In genomic region chr13:27921421-27921960, GRCh38 we compare ENCODE assay signal across 11 cellular contexts. TPM values are rescaled to one million over a fixed set of nuclear protein-coding genes. Genes with fewer than 3 reads are reported as not detected.
DNase-seq lines count a peak whose midpoint lies in the region; ATAC-seq, FAIRE-seq and TF ChIP-seq lines count a peak whose summit lies in the region.
"Had no signal": no experiment of that assay in that cellular context is flagged by ENCODE, and none has a peak within 500 bp of the region (broad histone marks: within the 10 kb centered on the region; RNA-seq: fewer than 3 reads in every experiment).

No MANE protein-coding gene starts in this region.

- no peak for ATAC-seq in body of pancreas

- H3K36me3 ChIP-seq in ACC112 (ENCODE audit: insufficient read depth, low read length) (no peaks in the 10 kb centered on the region), body of pancreas (replicated peaks in 1 of 2; ENCODE audit: insufficient read depth in 1 of 2, low read depth in 2 of 2) (no peaks in the 10 kb centered on the region), neural cell (ENCODE audit: insufficient read depth, low read length) (no peaks in the 10 kb centered on the region)

- H3K79me2 ChIP-seq in ACC112 (ENCODE audit: control insufficient read depth, insufficient read depth, low read length, unreplicated experiment) (no peaks in the 10 kb centered on the region), neural cell (replicated peaks; ENCODE audit: insufficient read depth, low read length) (no peaks in the 10 kb centered on the region)

- H3K9me3 ChIP-seq in body of pancreas (no peaks in the 10 kb centered on the region), neural cell (ENCODE audit: low read length) (peaks cover under 1% of the 10 kb centered on the region)

- H3K4me3 ChIP-seq in ACC112 (ENCODE audit: low read depth, low read length), result peak overlapping the region; percentile 33
- peak overlapping the region; percentile 52 to 87 for H3K4me3 ChIP-seq in body of pancreas
- H3K4me3 ChIP-seq in neural cell (ENCODE audit: low read length), result peak overlapping the region; percentile 31

- no peak for TF ChIP-seq POLR2A in GM12892 (IDR thresholded peaks at IDR 0.05; ENCODE audit: low read depth, low read length)
- TF ChIP-seq POLR2A in body of pancreas (IDR thresholded peaks at IDR 0.05), result no peak
- no peak for TF ChIP-seq POLR2A in H54 (IDR thresholded peaks at IDR 0.05; ENCODE audit: low read depth, low read length)

- no peaks in the 10 kb centered on the region for H3K4me1 ChIP-seq in ACC112 (ENCODE audit: control insufficient read depth, insufficient read depth, low read length, unreplicated experiment)
- peaks cover 36% of the 10 kb centered on the region for H3K4me1 ChIP-seq in body of pancreas

- no peak overlapping the region for H3K4me2 ChIP-seq in neural cell (ENCODE audit: low read length)

- H3K9me2 ChIP-seq in neural cell (ENCODE audit: insufficient read depth, low read length), result no peaks in the 10 kb centered on the region

- H3K27me3 ChIP-seq in ACC112 (ENCODE audit: insufficient read depth, low read length) (peaks cover 100% of the 10 kb centered on the region), body of pancreas (no peaks in the 10 kb centered on the region), neural cell (ENCODE audit: insufficient read depth, low read depth, low read length) (peaks cover 100% of the 10 kb centered on the region)

- no peak for TF ChIP-seq CTCF in body of pancreas (IDR thresholded peaks at IDR 0.05)
- no peak for TF ChIP-seq CTCF in neural cell (IDR thresholded peaks at IDR 0.05; ENCODE audit: poor library complexity, severe bottlenecking)

- no peak overlapping the region for H3K27ac ChIP-seq in ACC112 (ENCODE audit: low read depth, low read length)
- H3K27ac ChIP-seq in body of pancreas, result peak overlapping the region in 3 of 4 donors; percentile 90 to 91 (median 90)
- no peak overlapping the region for H3K27ac ChIP-seq in neural cell (ENCODE audit: low read length)

- WGBS in body of pancreas, 2 donors, result 11 to 21% methylated on average over 14 to 41 of the region's 41 CpGs

- intact Hi-C loops in body of pancreas (cut with DNase I), result no loop called here

- TF ChIP-seq RAD21 in neural cell (conservative IDR thresholded peaks at IDR 0.05), result no peak

- no peak overlapping the region for H2AFZ ChIP-seq in ACC112 (ENCODE audit: low read length, unreplicated experiment)
- no peak overlapping the region for H2AFZ ChIP-seq in neural cell (ENCODE audit: low read depth, low read length)

- no peaks in the 10 kb centered on the region for H4K20me1 ChIP-seq in neural cell (ENCODE audit: insufficient read depth)

- H3K9ac ChIP-seq in neural cell (ENCODE audit: low read length), result no peak overlapping the region

- DNase-seq in GM12892 (ENCODE audit: insufficient read length) (peak; percentile 29), body of pancreas (no peak), SK-N-DZ (ENCODE audit: low spot score) (no peak), NCI-H82 treated with DMSO at 0.1 percent for 48 hours (lab: John Stamatoyannopoulos, UW; ENCODE audit: unreplicated experiment) (no peak), NCI-H2107 treated with DMSO at 0.1 percent for 48 hours (lab: John Stamatoyannopoulos, UW; ENCODE audit: unreplicated experiment) (no peak), H54 (ENCODE audit: insufficient read length, low spot score) (no peak)
- DNase-seq: activated CD4-positive, alpha-beta T cell treated with anti-CD3 and anti-CD28 coated beads, Interleukin-2, amount 50 U/mL, for 4 hours; NCI-H2171 had no signal

- TF ChIP-seq EP300 in neural cell (conservative IDR thresholded peaks at IDR 0.05; ENCODE audit: poor library complexity, severe bottlenecking), result no peak

- H3F3A ChIP-seq in neural cell (ENCODE audit: insufficient read depth, low read length, poor library complexity, severe bottlenecking), result no peaks in the 10 kb centered on the region

- FAIRE-seq in GM12892 (lab: Jason Lieb, UNC) (no peak), H54 (lab: Jason Lieb, UNC) (no peak)
- FAIRE-seq: frontal cortex had no signal

TF ChIP-seq in neural cell, 6 proteins besides CTCF, POLR2A, EP300 and RAD21:
- TF ChIP-seq EZH2 (IDR thresholded peaks at IDR 0.05; ENCODE audit: borderline replicate concordance, insufficient read depth, low read length, poor library complexity, severe bottlenecking) (peak; percentile 63), TAF1 (IDR thresholded peaks at IDR 0.05; ENCODE audit: low read depth) (no peak), REST (IDR thresholded peaks at IDR 0.05; ENCODE audit: borderline replicate concordance) (no peak), SMC3 (conservative IDR thresholded peaks at IDR 0.05; ENCODE audit: poor library complexity) (no peak), MXI1 (conservative IDR thresholded peaks at IDR 0.05; ENCODE audit: poor library complexity, severe bottlenecking) (no peak), POLR2AphosphoS5 (IDR thresholded peaks at IDR 0.05) (no peak)

RNA-seq across cellular contexts. Expression of gene PDX1, which starts 1.7 kb away (rescaled TPM):
- polyA plus RNA-seq in GM12892 (2012; ENCODE audit: missing spikeins), result 0.17 TPM
- 10 to 100 TPM in 1 of 2 donors, 1 to 10 TPM in 1; 6.5 to 25.1 TPM for total RNA-seq in body of pancreas
- polyA plus RNA-seq in neural cell, result not detected in 2 replicates
- not detected in 2 replicates for polyA minus RNA-seq in neural cell
- not detected in 2 replicates for polyA plus RNA-seq in SK-N-DZ (2014; cell fraction: cytosol; rRNA removed)
- not detected in 2 replicates for polyA plus RNA-seq in SK-N-DZ (2014; cell fraction: nucleus; rRNA removed)
- total RNA-seq: frontal cortex had no signal

RNA-seq across cellular contexts. Expression of gene CDX2, which starts 47.6 kb away (rescaled TPM):
- polyA plus RNA-seq in GM12892 (2012; ENCODE audit: missing spikeins), result not detected
- 1 to 10 TPM; 1.3 to 1.6 TPM for total RNA-seq in body of pancreas
- not detected in 2 replicates for polyA plus RNA-seq in neural cell
- polyA minus RNA-seq in neural cell, result not detected in 2 replicates
- polyA plus RNA-seq in SK-N-DZ (2014; cell fraction: cytosol; rRNA removed), result not detected in 2 replicates
- polyA plus RNA-seq in SK-N-DZ (2014; cell fraction: nucleus; rRNA removed), result not detected in 2 replicates
- total RNA-seq: frontal cortex had no signal

Comparison
In these comparisons a context has a peak if more than half of its experiments do, and no peak if none do; other contexts are left out.
1. H3K27ac ChIP-seq: peak in body of pancreas (3 of 4); none in ACC112 (single experiment) and neural cell (single experiment).
2. Peak in every context shown above with its lines, with median percentiles within 50 percentile points of each other: H3K4me3 ChIP-seq.